In genomic region chr5:67268233-67269011, GRCh38 we compare ENCODE assay signal across 10 cellular contexts.
A peak's percentile ranks its signal among the peaks of the same experiment; 100 is the strongest.
DNase-seq lines count a peak whose midpoint lies in the region; ATAC-seq, FAIRE-seq and TF ChIP-seq lines count a peak whose summit lies in the region.
"Had no signal": no experiment of that assay in that cellular context is flagged by ENCODE, and none has a peak within 500 bp of the region (broad histone marks: within the 10 kb centered on the region; RNA-seq: fewer than 3 reads in every experiment).

No MANE protein-coding gene starts in this region.

- peak overlapping the region; percentile 7; the same call in 1 of the 2 replicates for H2AK5ac ChIP-seq in IMR-90 (ENCODE audit: low read depth, low read length)

- CTCF ChIA-PET in IMR-90 (lab: Yijun Ruan, JAX) = no interaction called here
- CTCF ChIA-PET in activated CD4-positive, alpha-beta memory T cell treated with anti-CD3 and anti-CD28 coated beads for 36 hours (lab: Charles Lee) = no interaction called here

- no peak for TF ChIP-seq CTCF in IMR-90 (conservative IDR thresholded peaks at IDR 0.05; ENCODE audit: low read depth, low read length)
- TF ChIP-seq CTCF in astrocyte of the cerebellum (IDR thresholded peaks at IDR 0.05; ENCODE audit: low read depth, low read length, missing control alignments) = no peak

- dilution Hi-C loops in IMR-90 (cut with HindIII; ENCODE audit: low sequenced_read_pairs, unreplicated experiment) = no loop called here

- peak overlapping the region; percentile 17; the same call in 1 of the 2 replicates for H3K56ac ChIP-seq in IMR-90 (ENCODE audit: extremely low read depth, insufficient read depth, low read length)

- H3K4me2 ChIP-seq in IMR-90 (ENCODE audit: low read depth, low read length) = peak overlapping the region; percentile 51

- H2AK9ac ChIP-seq in IMR-90 (replicated peaks; ENCODE audit: low read depth, low read length, poor library complexity) = no peak overlapping the region

- ATAC-seq in IMR-90 (ENCODE audit: low read depth) = peak; percentile 89
- ATAC-seq in HG03521 (IDR thresholded peaks at IDR 0.05; ENCODE audit: unreplicated experiment) = no peak
- ATAC-seq: K562 had no signal

- no peaks in the 10 kb centered on the region for H3K9me3 ChIP-seq in IMR-90 (ENCODE audit: control insufficient read depth, insufficient read depth, low read length)
- H3K9me3 ChIP-seq in small intestine (ENCODE audit: control insufficient read depth, low read depth) = no peaks in the 10 kb centered on the region
- H3K9me3 ChIP-seq: neutrophil had no signal

- H3K27me3 ChIP-seq in IMR-90 (ENCODE audit: control insufficient read depth, insufficient read depth, low read length) = no peaks in the 10 kb centered on the region
- no peaks in the 10 kb centered on the region for H3K27me3 ChIP-seq in small intestine (ENCODE audit: control insufficient read depth in 2 of 2, insufficient read depth in 2 of 2, low read length in 2 of 2)
- H3K27me3 ChIP-seq: neutrophil had no signal

- intact Hi-C loops in IMR-90 (cut with micrococcal nuclease) = loop anchor here (1.0 kb wide), 2 partner anchors 36 to 984 kb away; no protein-coding TSS in a partner anchor
- intact Hi-C loops in activated CD4-positive, alpha-beta memory T cell treated with anti-CD3 and anti-CD28 coated beads for 36 hours (cut with micrococcal nuclease) = no loop called here

- peak overlapping the region; percentile 6; the same call in 1 of the 2 replicates for H3K18ac ChIP-seq in IMR-90 (ENCODE audit: low read depth, low read length)

- no peak for FAIRE-seq in small intestine (lab: Jason Lieb, UNC)
- FAIRE-seq: K562 had no signal

- in situ Hi-C loops in IMR-90 (cut with MboI; ENCODE audit: low sequenced_read_pairs) = no loop called here
- in situ Hi-C loops in astrocyte of the cerebellum (cut with HindIII; ENCODE audit: low sequenced_read_pairs) = loop anchor here (5.0 to 10.0 kb wide), 3 partner anchors 126 to 376 kb away; no protein-coding TSS in a partner anchor

- H4K20me1 ChIP-seq in IMR-90 (ENCODE audit: insufficient read depth, low read length) = no peaks in the 10 kb centered on the region; the same call in 1 of the 2 replicates

- H3K27ac Mint-ChIP-seq in activated CD4-positive, alpha-beta memory T cell treated with anti-CD3 and anti-CD28 coated beads for 36 hours = no peak overlapping the region

- BruUV-seq in IMR-90 (replicated peaks; lab: Mats Ljungman, UMichigan) = no TSS peak

- 0 out of 2 replicates have a peak overlapping the region, but pooled peaks have one; percentile 15 for H3K9ac ChIP-seq in IMR-90 (ENCODE audit: low read depth, low read length)

- H4K8ac ChIP-seq in IMR-90 (ENCODE audit: low read depth in 2 of 2, low read length in 2 of 2) = peak overlapping the region in 1 of 2 experiments; percentile 81; a peak in 2 of 4 replicates

- H3K23ac ChIP-seq in IMR-90 (ENCODE audit: low read depth, low read length) = peak overlapping the region; percentile 46; the same call in 1 of the 2 replicates

- H3K4me1 Mint-ChIP-seq in activated CD4-positive, alpha-beta memory T cell treated with anti-CD3 and anti-CD28 coated beads for 36 hours (ENCODE audit: low read depth) = no peaks in the 10 kb centered on the region

- H2BK20ac ChIP-seq in IMR-90 (ENCODE audit: low read depth, low read length) = peak overlapping the region; percentile 85

- H3K9me1 ChIP-seq in IMR-90 (ENCODE audit: insufficient read depth, low read length) = peaks cover 15% of the 10 kb centered on the region

- peak overlapping the region; percentile 98; the same call in 1 of the 2 replicates for H3K27ac ChIP-seq in IMR-90 (ENCODE audit: insufficient read depth, low read length)
- peak overlapping the region; percentile 75 to 89 for H3K27ac ChIP-seq in small intestine (ENCODE audit: low read depth in 1 of 2, low read length in 1 of 2)
- H3K27ac ChIP-seq: neutrophil had no signal

- H2BK120ac ChIP-seq in IMR-90 (ENCODE audit: low read depth, low read length) = peak overlapping the region; percentile 95

- H2BK15ac ChIP-seq in IMR-90 (ENCODE audit: low read depth, low read length) = peak overlapping the region; percentile 57; the same call in 1 of the 3 replicates

- H3K4me1 ChIP-seq in IMR-90 (ENCODE audit: control insufficient read depth, insufficient read depth, low read length) = peaks cover 16% of the 10 kb centered on the region
- peaks cover 5 to 14% of the 10 kb centered on the region in 2 donors for H3K4me1 ChIP-seq in small intestine (ENCODE audit: control insufficient read depth in 2 of 2, insufficient read depth in 1 of 2, low read depth in 1 of 2, low read length in 1 of 2)

- POLR2A ChIA-PET in IMR-90 (lab: Charles Lee; ENCODE audit: unreplicated experiment) = no interaction called here
- POLR2A ChIA-PET in activated CD4-positive, alpha-beta memory T cell treated with anti-CD3 and anti-CD28 coated beads for 36 hours (lab: Charles Lee) = no interaction called here

- peak overlapping the region; percentile 56 for H3K14ac ChIP-seq in IMR-90 (replicated peaks; ENCODE audit: low read depth, low read length)

- no peaks in the 10 kb centered on the region for H3K36me3 ChIP-seq in IMR-90 (ENCODE audit: control insufficient read depth, insufficient read depth, low read length)
- H3K36me3 ChIP-seq in small intestine (ENCODE audit: control insufficient read depth in 2 of 2, insufficient read depth in 2 of 2, low read length in 2 of 2) = no peaks in the 10 kb centered on the region
- H3K36me3 ChIP-seq: neutrophil had no signal

- TF ChIP-seq RAD21 in IMR-90 (IDR thresholded peaks at IDR 0.05; ENCODE audit: low read length) = no peak

- WGBS in IMR-90 (ENCODE audit: extremely low coverage in 2 of 2, insufficient read length in 1 of 2), 2 experiments = 0% methylated on average over 6 of the region's 10 CpGs; no CpG with 5 or more reads in 1 of the 2 experiments
- 4 to 23% (median 22%) methylated on average over 10 of the region's 10 CpGs for WGBS in small intestine, 3 donors

- peak overlapping the region; percentile 83; the same call in 1 of the 2 replicates for H4K91ac ChIP-seq in IMR-90 (ENCODE audit: insufficient read depth, low read depth, low read length)

- no peak overlapping the region; the same call in 1 of the 2 replicates for H4K5ac ChIP-seq in IMR-90 (ENCODE audit: low read depth, low read length)

- no peak overlapping the region for H3K4me3 ChIP-seq in IMR-90 (ENCODE audit: insufficient read depth, low read depth, low read length)
- no peak overlapping the region for H3K4me3 ChIP-seq in astrocyte of the cerebellum (ENCODE audit: low read depth, low read length)
- peak overlapping the region in 1 of 2 donors; percentile 21 for H3K4me3 ChIP-seq in small intestine (ENCODE audit: low read depth in 1 of 2, low read length in 2 of 2)
- H3K4me3 ChIP-seq: K562 had no signal

- no peaks in the 10 kb centered on the region for H3K27me3 Mint-ChIP-seq in activated CD4-positive, alpha-beta memory T cell treated with anti-CD3 and anti-CD28 coated beads for 36 hours

- H3K4ac ChIP-seq in IMR-90 (ENCODE audit: low read depth, low read length) = peak overlapping the region; percentile 79

- no peak overlapping the region for H3K4me3 Mint-ChIP-seq in activated CD4-positive, alpha-beta memory T cell treated with anti-CD3 and anti-CD28 coated beads for 36 hours

- H3K36me3 Mint-ChIP-seq in activated CD4-positive, alpha-beta memory T cell treated with anti-CD3 and anti-CD28 coated beads for 36 hours = no peaks in the 10 kb centered on the region

- no peaks in the 10 kb centered on the region for H3K79me1 ChIP-seq in IMR-90 (ENCODE audit: low read depth in 1 of 2, low read length in 2 of 2)

- peak overlapping the region; percentile 69 for H2BK5ac ChIP-seq in IMR-90 (ENCODE audit: low read depth, low read length, poor library complexity, severe bottlenecking)

- H2AFZ ChIP-seq in IMR-90 (replicated peaks; ENCODE audit: low read length, poor library complexity) = peak overlapping the region; percentile 86

- DNase-seq in IMR-90 (peak; percentile 95), astrocyte of the cerebellum (ENCODE audit: low read depth) (peak; percentile 98), iris pigment epithelial cell (ENCODE audit: low read depth) (peak; percentile 95), small intestine (peak; percentile 96), mesenteric fat pad (ENCODE audit: low spot score) (no peak)
- DNase-seq in activated CD4-positive, alpha-beta T cell treated with anti-CD3 and anti-CD28 coated beads, Interleukin-2, amount 50 U/mL, for 48 hours = no peak
- DNase-seq in activated CD4-positive, alpha-beta memory T cell treated with anti-CD3 and anti-CD28 coated beads for 36 hours = no peak

- H3K9me3 Mint-ChIP-seq in activated CD4-positive, alpha-beta memory T cell treated with anti-CD3 and anti-CD28 coated beads for 36 hours = no peaks in the 10 kb centered on the region

- TF ChIP-seq POLR2A in IMR-90 (IDR thresholded peaks at IDR 0.05; ENCODE audit: low read depth, low read length) = no peak

TF ChIP-seq in IMR-90, 13 proteins besides CTCF, POLR2A, EP300 and RAD21:
- TF ChIP-seq RFX5 (IDR thresholded peaks at IDR 0.05; ENCODE audit: low read depth, low read length) (no peak), RCOR1 (IDR thresholded peaks at IDR 0.05; ENCODE audit: insufficient replicate concordance, low read length) (peak; percentile 33), USF2 (IDR thresholded peaks at IDR 0.05; ENCODE audit: low read depth, low read length) (no peak), BHLHE40 (IDR thresholded peaks at IDR 0.05; ENCODE audit: low read depth, low read length) (no peak), FOS (IDR thresholded peaks at IDR 0.05; ENCODE audit: low read depth, low read length) (no peak), NFE2L2 (IDR thresholded peaks at IDR 0.05; ENCODE audit: low read depth, low read length) (no peak)
TF ChIP-seq in IMR-90: peak in this region for 1.

Comparison
In these comparisons a context has a peak if more than half of its experiments do, and no peak if none do; other contexts are left out.
1. DNase-seq: peak in IMR-90 (single experiment), astrocyte of the cerebellum (single experiment), iris pigment epithelial cell (single experiment) and small intestine (single experiment); none in activated CD4-positive, alpha-beta T cell treated with anti-CD3 and anti-CD28 coated beads, Interleukin-2, amount 50 U/mL, for 48 hours (0 of 2), activated CD4-positive, alpha-beta memory T cell treated with anti-CD3 and anti-CD28 coated beads for 36 hours (single experiment) and mesenteric fat pad (single experiment).